ENCODE assay signal across 8 cellular contexts in genomic region chr13:27270594-27271520, GRCh38. TPM values are rescaled to one million over a fixed set of nuclear protein-coding genes. Genes with fewer than 3 reads are reported as not detected.
DNase-seq lines count a peak whose midpoint lies in the region; ATAC-seq and TF ChIP-seq lines count a peak whose summit lies in the region.

RASL11A (plus strand) TSS chr13:27270830; CDS start chr13:27270945, 115 bp downstream.

- H3K27me3 ChIP-seq in iPS-20b (ENCODE audit: insufficient read depth, low read length) (peaks cover 42% of the 10 kb centered on the region), skeletal muscle tissue (ENCODE audit: control insufficient read depth in 3 of 3, insufficient read depth in 3 of 3, low read length in 3 of 3) (no peaks in the 10 kb centered on the region)

- H3K9me3 ChIP-seq in iPS-20b (ENCODE audit: insufficient read depth, low read depth, low read length) (no peaks in the 10 kb centered on the region), skeletal muscle tissue (ENCODE audit: control insufficient read depth in 3 of 3, low read length in 3 of 3) (no peaks in the 10 kb centered on the region)

- in situ Hi-C loops in T47D (cut with HindIII; ENCODE audit: low pct_unique_long_range_greater_than_20kb, low sequenced_read_pairs) = no loop called here

- H3K36me3 ChIP-seq in iPS-20b (ENCODE audit: insufficient read depth, low read depth, low read length) = no peaks in the 10 kb centered on the region
- no peaks in the 10 kb centered on the region for H3K36me3 ChIP-seq in skeletal muscle tissue (ENCODE audit: control insufficient read depth in 3 of 3, insufficient read depth in 3 of 3, low read length in 3 of 3)

- peak; percentile 80 for ATAC-seq in HG02610 (IDR thresholded peaks at IDR 0.05; ENCODE audit: unreplicated experiment)

- DNase-seq in NCI-H1417 (lab: John Stamatoyannopoulos, UW) (peak; percentile 54 to 75 (median 62)), NCI-H1417 treated with DMSO at 0.1 percent for 48 hours (lab: John Stamatoyannopoulos, UW) (no peak), NCI-H1105 treated with DMSO at 0.1 percent for 48 hours (lab: John Stamatoyannopoulos, UW) (peak; percentile 46), T47D (ENCODE audit: low read depth in 1 of 2, low spot score in 1 of 2) (peak; percentile 64 to 86)

- peak within 1 kb of the TSS; percentile 73 for H3K4me3 ChIP-seq in iPS-20b (ENCODE audit: low read length)
- H3K4me3 ChIP-seq in skeletal muscle tissue (ENCODE audit: low read length in 3 of 3) = peak within 1 kb of the TSS; percentile 86

- H3K9ac ChIP-seq in iPS-20b (ENCODE audit: low read depth, low read length) (peak within 1 kb of the TSS; percentile 78), skeletal muscle tissue (ENCODE audit: low read depth in 1 of 3, low read length in 3 of 3) (peak within 1 kb of the TSS; percentile 71 to 87 (median 80))

- TF ChIP-seq CTCF in VCaP (conservative IDR thresholded peaks at IDR 0.05) = peak; percentile 93

- H3K27ac ChIP-seq in VCaP = peak within 1 kb of the TSS; percentile 64
- no peak within 1 kb of the TSS for H3K27ac ChIP-seq in iPS-20b (ENCODE audit: low read length)
- H3K27ac ChIP-seq in skeletal muscle tissue (ENCODE audit: low read depth, low read length) = peak within 1 kb of the TSS; percentile 78

- H3K4me1 ChIP-seq in iPS-20b (ENCODE audit: insufficient read depth, low read length) (no peaks in the 10 kb centered on the region), skeletal muscle tissue (ENCODE audit: control insufficient read depth in 3 of 3, insufficient read depth in 3 of 3, low read length in 3 of 3) (peaks cover 5 to 18% (median 15%) of the 10 kb centered on the region in 3 donors)

RNA-seq across cellular contexts. Expression of gene RASL11A, which starts in this region (rescaled TPM):
- 5.7 TPM for total RNA-seq in skeletal muscle tissue
